10 cellular contexts compared by ENCODE assay signal in genomic region chr2:136129601-136130000, GRCh38. TPM values are rescaled to one million over a fixed set of nuclear protein-coding genes. Genes with fewer than 3 reads are reported as not detected.
DNase-seq lines count a peak whose midpoint lies in the region; ATAC-seq and TF ChIP-seq lines count a peak whose summit lies in the region.
"Had no signal": no experiment of that assay in that cellular context is flagged by ENCODE, and none has a peak within 500 bp of the region (broad histone marks: within the 10 kb centered on the region; RNA-seq: fewer than 3 reads in every experiment).

No MANE protein-coding gene starts in this region.

- H3K27ac Mint-ChIP-seq in CD14-positive monocyte, result peak overlapping the region in 5 of 7 donors; percentile 10 to 80 (median 60)
- peak overlapping the region; percentile 64 for H3K27ac Mint-ChIP-seq in Calu3 (ENCODE audit: unreplicated experiment)
- H3K27ac Mint-ChIP-seq in memory B cell, result peak overlapping the region; percentile 98
- no peak overlapping the region for H3K27ac Mint-ChIP-seq in nephron progenitor cell
- H3K27ac Mint-ChIP-seq: mesothelial cell of epicardium had no signal

- H3K9me3 Mint-ChIP-seq in CD14-positive monocyte (no peaks in the 10 kb centered on the region), Calu3 (ENCODE audit: low read depth, unreplicated experiment) (peaks cover 2% of the 10 kb centered on the region), memory B cell (peaks cover 4% of the 10 kb centered on the region), nephron progenitor cell (no peaks in the 10 kb centered on the region)
- H3K9me3 Mint-ChIP-seq: mesothelial cell of epicardium had no signal

- H3K4me3 Mint-ChIP-seq in CD14-positive monocyte, result peak overlapping the region in 1 of 2 donors; percentile 17
- peak overlapping the region; percentile 3 for H3K4me3 Mint-ChIP-seq in Calu3 (ENCODE audit: low read depth, unreplicated experiment)
- H3K4me3 Mint-ChIP-seq in memory B cell, result peak overlapping the region; percentile 63
- no peak overlapping the region for H3K4me3 Mint-ChIP-seq in nephron progenitor cell
- H3K4me3 Mint-ChIP-seq: mesothelial cell of epicardium had no signal

- peaks cover 0 to 1% (median 0%) of the 10 kb centered on the region in 3 donors for H3K27me3 Mint-ChIP-seq in CD14-positive monocyte (ENCODE audit: low read depth in 3 of 3)
- no peaks in the 10 kb centered on the region for H3K27me3 Mint-ChIP-seq in Calu3 (ENCODE audit: unreplicated experiment)
- no peaks in the 10 kb centered on the region for H3K27me3 Mint-ChIP-seq in memory B cell
- peaks cover 6% of the 10 kb centered on the region for H3K27me3 Mint-ChIP-seq in nephron progenitor cell (ENCODE audit: low read depth, poor library complexity)

- H3K36me3 Mint-ChIP-seq in CD14-positive monocyte, result peaks cover 0 to 7% of the 10 kb centered on the region in 2 donors
- peaks cover 6% of the 10 kb centered on the region for H3K36me3 Mint-ChIP-seq in Calu3 (ENCODE audit: insufficient read depth, unreplicated experiment)
- H3K36me3 Mint-ChIP-seq in memory B cell, result peaks cover 2% of the 10 kb centered on the region
- H3K36me3 Mint-ChIP-seq in nephron progenitor cell (ENCODE audit: low read depth), result no peaks in the 10 kb centered on the region
- H3K36me3 Mint-ChIP-seq: mesothelial cell of epicardium had no signal

- TF ChIP-seq CTCF in CD14-positive monocyte (IDR thresholded peaks at IDR 0.05), result no peak
- TF ChIP-seq CTCF in Calu3 (IDR thresholded peaks at IDR 0.05; ENCODE audit: unreplicated experiment), result no peak
- no peak for TF ChIP-seq CTCF in nephron progenitor cell (IDR thresholded peaks at IDR 0.05)

- ATAC-seq in memory B cell (ENCODE audit: low read depth) (peak; percentile 16), GM21423 (IDR thresholded peaks at IDR 0.05; ENCODE audit: unreplicated experiment) (no peak)

- CTCF ChIA-PET in Calu3 (lab: Charles Lee), result no interaction called here

- BruUV-seq in Calu3 (replicated peaks; lab: Mats Ljungman, UMichigan), result no TSS peak

- intact Hi-C loops in CD14-positive monocyte (cut with micrococcal nuclease) (loop anchor here in 1 of 2 donors (10.0 kb wide), 1 partner anchor 215 kb away; no protein-coding TSS in a partner anchor), Calu3 (cut with micrococcal nuclease; ENCODE audit: unreplicated experiment) (loop anchor here (5.0 kb wide), 1 partner anchor 78 kb away; no protein-coding TSS in a partner anchor)

- DNase-seq in CD14-positive monocyte (ENCODE audit: low spot score), result no peak
- DNase-seq in Calu3, result no peak
- peak; percentile 53 for DNase-seq in T-helper 22 cell (ENCODE audit: low read depth)
- DNase-seq in memory B cell (ENCODE audit: low spot score in 2 of 2), result peak; percentile 25 to 51
- no peak for DNase-seq in nephron progenitor cell
- DNase-seq in NCI-H524 (lab: John Stamatoyannopoulos, UW), result no peak
- DNase-seq: activated effector memory CD4-positive, alpha-beta T cell treated with Interleukin-2 at 50 U/mL for 16 hours; NCI-H226 had no signal

- H3K4me1 Mint-ChIP-seq in CD14-positive monocyte, result peaks cover 91% of the 10 kb centered on the region
- H3K4me1 Mint-ChIP-seq in Calu3 (ENCODE audit: low read depth, unreplicated experiment), result peaks cover 30% of the 10 kb centered on the region
- peaks cover 64% of the 10 kb centered on the region for H3K4me1 Mint-ChIP-seq in memory B cell
- H3K4me1 Mint-ChIP-seq in nephron progenitor cell, result peaks cover 84% of the 10 kb centered on the region
- H3K4me1 Mint-ChIP-seq: mesothelial cell of epicardium had no signal

RNA-seq across cellular contexts. Expression of gene CXCR4, which starts 11.7 kb away (rescaled TPM):
- 100 to 1,000 TPM; 140 to 391 TPM for polyA plus RNA-seq in CD14-positive monocyte
- total RNA-seq in Calu3 (2022), result 12.4 and 16.7 TPM in 2 replicates

Comparison
In these comparisons a context has a peak if more than half of its experiments do, and no peak if none do; other contexts are left out.
1. DNase-seq: peak in T-helper 22 cell (single experiment) and memory B cell (2 of 2); none in CD14-positive monocyte (single experiment), Calu3 (single experiment), nephron progenitor cell (single experiment) and NCI-H524 (0 of 2).